In genomic region chr3:116614795-116615362, GRCh38 we compare ENCODE assay signal across 9 cellular contexts.
A peak's percentile ranks its signal among the peaks of the same experiment; 100 is the strongest.
DNase-seq lines count a peak whose midpoint lies in the region; ATAC-seq and TF ChIP-seq lines count a peak whose summit lies in the region.
"Had no signal": no experiment of that assay in that cellular context is flagged by ENCODE, and none has a peak within 500 bp of the region (broad histone marks: within the 10 kb centered on the region; RNA-seq: fewer than 3 reads in every experiment).

No MANE protein-coding gene starts in this region.

- no peaks in the 10 kb centered on the region for H3K9me3 ChIP-seq in psoas muscle
- no peaks in the 10 kb centered on the region for H3K9me3 ChIP-seq in CD4-positive, alpha-beta memory T cell (ENCODE audit: control insufficient read depth in 1 of 2, low read length in 2 of 2)
- H3K9me3 ChIP-seq: MG63 had no signal

- peak; percentile 26 for DNase-seq in COLO829 (ENCODE audit: low spot score)
- peak; percentile 44 for DNase-seq in NCI-H69 (lab: John Stamatoyannopoulos, UW)
- DNase-seq in foreskin melanocyte, result peak; percentile 21
- no peak for DNase-seq in psoas muscle
- DNase-seq in CD4-positive, alpha-beta memory T cell, result no peak
- no peak for DNase-seq in KG1 (lab: John Stamatoyannopoulos, UW)
- DNase-seq in activated CD8-positive, alpha-beta T cell treated with anti-CD3 and anti-CD28 coated beads for 36 hours, result no peak
- DNase-seq: MG63 had no signal

- no peaks in the 10 kb centered on the region for H3K4me1 ChIP-seq in psoas muscle
- no peaks in the 10 kb centered on the region for H3K4me1 ChIP-seq in CD4-positive, alpha-beta memory T cell (ENCODE audit: insufficient read depth, low read length)

- H3K27ac Mint-ChIP-seq in CD4-positive, alpha-beta memory T cell, result no peak overlapping the region
- no peak overlapping the region for H3K27ac Mint-ChIP-seq in activated CD8-positive, alpha-beta T cell treated with anti-CD3 and anti-CD28 coated beads for 36 hours

- H3K9me3 Mint-ChIP-seq in CD4-positive, alpha-beta memory T cell, result peaks cover 0 to 10% (median under 1%) of the 10 kb centered on the region in 8 donors
- H3K9me3 Mint-ChIP-seq in activated CD8-positive, alpha-beta T cell treated with anti-CD3 and anti-CD28 coated beads for 36 hours, result no peaks in the 10 kb centered on the region

- H3K27ac ChIP-seq in psoas muscle, result no peak overlapping the region
- H3K27ac ChIP-seq in CD4-positive, alpha-beta memory T cell (ENCODE audit: low read depth, low read length), result no peak overlapping the region

- WGBS in psoas muscle, 3 donors, result 49 to 54% (median 51%) methylated on average over 4 of the region's 4 CpGs

- peak; percentile 60 for ATAC-seq in GM18907 (IDR thresholded peaks at IDR 0.05; ENCODE audit: unreplicated experiment)
- no peak for ATAC-seq in psoas muscle
- ATAC-seq in activated CD8-positive, alpha-beta T cell treated with anti-CD3 and anti-CD28 coated beads for 36 hours, result no peak

- no peaks in the 10 kb centered on the region for H3K27me3 ChIP-seq in psoas muscle (ENCODE audit: insufficient read depth in 3 of 3, low read length in 2 of 3)
- H3K27me3 ChIP-seq in CD4-positive, alpha-beta memory T cell (ENCODE audit: insufficient read depth, low read length), result no peaks in the 10 kb centered on the region

- no peak overlapping the region for H3K4me3 ChIP-seq in psoas muscle
- no peak overlapping the region for H3K4me3 ChIP-seq in CD4-positive, alpha-beta memory T cell (ENCODE audit: low read length in 2 of 2)
- H3K4me3 ChIP-seq: MG63 had no signal

- no peaks in the 10 kb centered on the region for H3K36me3 ChIP-seq in psoas muscle (ENCODE audit: insufficient read depth in 1 of 2, low read depth in 1 of 2)
- no peaks in the 10 kb centered on the region for H3K36me3 ChIP-seq in CD4-positive, alpha-beta memory T cell (ENCODE audit: insufficient read depth, low read length)
- H3K36me3 ChIP-seq: MG63 had no signal

- H3K4me3 Mint-ChIP-seq in CD4-positive, alpha-beta memory T cell, result no peak overlapping the region
- no peak overlapping the region for H3K4me3 Mint-ChIP-seq in activated CD8-positive, alpha-beta T cell treated with anti-CD3 and anti-CD28 coated beads for 36 hours

- no peaks in the 10 kb centered on the region for H3K36me3 Mint-ChIP-seq in CD4-positive, alpha-beta memory T cell
- H3K36me3 Mint-ChIP-seq in activated CD8-positive, alpha-beta T cell treated with anti-CD3 and anti-CD28 coated beads for 36 hours (ENCODE audit: low read depth), result no peaks in the 10 kb centered on the region

- TF ChIP-seq CTCF in psoas muscle (IDR thresholded peaks at IDR 0.05), result no peak
- TF ChIP-seq CTCF in activated CD8-positive, alpha-beta T cell treated with anti-CD3 and anti-CD28 coated beads for 36 hours (IDR thresholded peaks at IDR 0.05), result no peak

- POLR2A ChIA-PET in CD4-positive, alpha-beta memory T cell (lab: Charles Lee; ENCODE audit: partially characterized antibody), result no interaction called here
- POLR2A ChIA-PET in activated CD8-positive, alpha-beta T cell treated with anti-CD3 and anti-CD28 coated beads for 36 hours (lab: Charles Lee), result no interaction called here

- no peaks in the 10 kb centered on the region for H3K4me1 Mint-ChIP-seq in CD4-positive, alpha-beta memory T cell
- H3K4me1 Mint-ChIP-seq in activated CD8-positive, alpha-beta T cell treated with anti-CD3 and anti-CD28 coated beads for 36 hours (ENCODE audit: low read depth), result no peaks in the 10 kb centered on the region

- H3K27me3 Mint-ChIP-seq in CD4-positive, alpha-beta memory T cell, result no peaks in the 10 kb centered on the region
- no peaks in the 10 kb centered on the region for H3K27me3 Mint-ChIP-seq in activated CD8-positive, alpha-beta T cell treated with anti-CD3 and anti-CD28 coated beads for 36 hours

- intact Hi-C loops in psoas muscle (cut with DNase I), result loop anchor here in 1 of 2 donors (10.0 kb wide), 1 partner anchor 140 kb away; no protein-coding TSS in a partner anchor
- intact Hi-C loops in CD4-positive, alpha-beta memory T cell (cut with micrococcal nuclease), result no loop called here
- intact Hi-C loops in activated CD8-positive, alpha-beta T cell treated with anti-CD3 and anti-CD28 coated beads for 36 hours (cut with micrococcal nuclease), result no loop called here

- CTCF ChIA-PET in CD4-positive, alpha-beta memory T cell (lab: Charles Lee; ENCODE audit: partially characterized antibody), result no interaction called here
- CTCF ChIA-PET in activated CD8-positive, alpha-beta T cell treated with anti-CD3 and anti-CD28 coated beads for 36 hours (lab: Charles Lee), result interaction anchor here (0.7 to 1.3 kb wide), 3 partner anchors 8 to 62 kb away, joined by 3 to 4 read pairs (median 3); no protein-coding TSS in a partner anchor

Comparison
In these comparisons a context has a peak if more than half of its experiments do, and no peak if none do; other contexts are left out.
1. DNase-seq: peak in COLO829 (single experiment), NCI-H69 (single experiment) and foreskin melanocyte (single experiment); none in psoas muscle (0 of 2), CD4-positive, alpha-beta memory T cell (0 of 5), KG1 (single experiment) and activated CD8-positive, alpha-beta T cell treated with anti-CD3 and anti-CD28 coated beads for 36 hours (single experiment).